Comparison of ENCODE assay signal across 16 cellular contexts in the genomic region with DNA sequence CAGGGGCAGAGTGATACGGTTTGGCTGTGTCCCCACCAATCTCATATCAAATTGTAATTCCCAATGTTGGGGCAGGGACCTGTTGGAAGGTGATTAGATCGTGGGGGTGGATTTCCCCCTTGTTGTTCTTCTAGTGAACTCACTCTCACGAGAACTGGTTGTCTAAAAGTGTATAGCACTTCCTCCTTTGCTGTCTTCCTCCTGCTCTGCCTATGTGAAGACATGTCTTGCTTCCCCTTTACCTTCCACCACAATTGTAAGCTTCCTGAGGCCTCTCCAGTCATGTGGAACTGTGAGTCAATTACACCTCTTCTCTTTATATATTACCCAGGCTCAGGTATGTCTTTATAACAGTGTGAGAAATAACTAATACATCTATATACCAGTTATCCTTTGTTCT.
"Had no signal": no experiment of that assay in that cellular context is flagged by ENCODE, and none has a peak within 500 bp of the region (broad histone marks: within the 10 kb centered on the region; RNA-seq: fewer than 3 reads in every experiment).

No MANE protein-coding gene starts in this region.

- H3K9me3 Mint-ChIP-seq: activated CD4-positive, alpha-beta T cell treated with anti-CD3 and anti-CD28 coated beads, Interleukin-2, amount 10 ng/mL, durations not matched to agents 24 days and 14 days; type B pancreatic cell had no signal

- H3K36me3 Mint-ChIP-seq: activated naive CD8-positive, alpha-beta T cell treated with anti-CD3 and anti-CD28 coated beads, Interleukin-2, amount 10 ng/mL, durations not matched to agents 7 days and 5 days; naive B cell; type B pancreatic cell had no signal

- ATAC-seq: activated CD8-positive, alpha-beta T cell treated with anti-CD3 and anti-CD28 coated beads for 36 hours; body of pancreas; left cardiac atrium; mucosa of descending colon had no signal

- H3K4me3 Mint-ChIP-seq: activated CD4-positive, alpha-beta T cell treated with anti-CD3 and anti-CD28 coated beads, Interleukin-2, amount 10 ng/mL, durations not matched to agents 24 days and 14 days; activated CD8-positive, alpha-beta T cell treated with anti-CD3 and anti-CD28 coated beads for 36 hours; activated naive CD8-positive, alpha-beta T cell treated with anti-CD3 and anti-CD28 coated beads, Interleukin-2, amount 10 ng/mL, durations not matched to agents 7 days and 5 days; activated T-cell treated with anti-CD3 and anti-CD28 coated beads, Interleukin-2, amount 50 U/mL, for 24 hours; naive B cell; neural crest cell; type B pancreatic cell had no signal

- H3K27ac Mint-ChIP-seq: activated CD4-positive, alpha-beta T cell treated with anti-CD3 and anti-CD28 coated beads, Interleukin-2, amount 10 ng/mL, durations not matched to agents 24 days and 14 days; activated CD8-positive, alpha-beta T cell treated with anti-CD3 and anti-CD28 coated beads for 36 hours; activated naive CD8-positive, alpha-beta T cell treated with anti-CD3 and anti-CD28 coated beads, Interleukin-2, amount 10 ng/mL, durations not matched to agents 7 days and 5 days; activated T-cell treated with anti-CD3 and anti-CD28 coated beads, Interleukin-2, amount 50 U/mL, for 24 hours; activated T-helper 2 cell treated with anti-CD3 and anti-CD28 coated beads, Interferon-gamma antibody, Interleukin-2, Interleukin-4, amounts not matched to agents 10 μg/mL and 5 μg/mL and 100 μg/mL, durations not matched to agents 14 hours and 24 hours and 36 hours; naive B cell; type B pancreatic cell had no signal

- H3K27me3 Mint-ChIP-seq: activated CD4-positive, alpha-beta T cell treated with anti-CD3 and anti-CD28 coated beads, Interleukin-2, amount 10 ng/mL, durations not matched to agents 24 days and 14 days; activated CD8-positive, alpha-beta T cell treated with anti-CD3 and anti-CD28 coated beads for 36 hours; activated naive CD8-positive, alpha-beta T cell treated with anti-CD3 and anti-CD28 coated beads, Interleukin-2, amount 10 ng/mL, durations not matched to agents 7 days and 5 days; activated T-cell treated with anti-CD3 and anti-CD28 coated beads, Interleukin-2, amount 50 U/mL, for 24 hours; naive B cell; type B pancreatic cell had no signal

- DNase-seq: activated CD4-positive, alpha-beta T cell treated with anti-CD3 and anti-CD28 coated beads, Interleukin-2, amount 10 ng/mL, durations not matched to agents 24 days and 14 days; activated CD8-positive, alpha-beta T cell treated with anti-CD3 and anti-CD28 coated beads for 36 hours; activated naive CD4-positive, alpha-beta T cell treated with Interleukin-2 at 50 U/mL for 16 hours; activated naive CD8-positive, alpha-beta T cell treated with anti-CD3 and anti-CD28 coated beads, Interleukin-2, amount 10 ng/mL, durations not matched to agents 7 days and 5 days; activated T-cell treated with anti-CD3 and anti-CD28 coated beads, Interleukin-2, amount 50 U/mL, for 24 hours; amygdala; body of pancreas; hippocampal formation; left cardiac atrium; mesenchymal stem cell; mucosa of descending colon; naive B cell; testis had no signal

- H3K4me1 Mint-ChIP-seq: activated CD4-positive, alpha-beta T cell treated with anti-CD3 and anti-CD28 coated beads, Interleukin-2, amount 10 ng/mL, durations not matched to agents 24 days and 14 days; activated naive CD8-positive, alpha-beta T cell treated with anti-CD3 and anti-CD28 coated beads, Interleukin-2, amount 10 ng/mL, durations not matched to agents 7 days and 5 days; naive B cell; neural crest cell had no signal
